In genomic region chr17:50096092-50096491, GRCh38 we compare ENCODE assay signal across 8 cellular contexts. TPM values are rescaled to one million over a fixed set of nuclear protein-coding genes. Genes with fewer than 3 reads are reported as not detected.
A peak's percentile ranks its signal among the peaks of the same experiment; 100 is the strongest.
DNase-seq lines count a peak whose midpoint lies in the region; ATAC-seq, FAIRE-seq and TF ChIP-seq lines count a peak whose summit lies in the region.

No MANE protein-coding gene starts in this region.

- intact Hi-C loops in CD4-positive, alpha-beta T cell (cut with DNase I, micrococcal nuclease) = loop anchor here in 1 of 2 experiments (5.0 to 10.0 kb wide), 3 partner anchors 56 to 391 kb away; partner anchors contain the start of genes PPP1R9B and SLC35B1
- intact Hi-C loops in pancreas (cut with DNase I) = no loop called here

- no peaks in the 10 kb centered on the region for H3K9me3 ChIP-seq in CD4-positive, alpha-beta T cell (ENCODE audit: control insufficient read depth, low read length)
- H3K9me3 ChIP-seq in SK-N-MC (ENCODE audit: low read depth, low read length) (no peaks in the 10 kb centered on the region), pancreas (no peaks in the 10 kb centered on the region)

- no peak overlapping the region for H3K27ac ChIP-seq in CD4-positive, alpha-beta T cell (ENCODE audit: low read depth, low read length)
- H3K27ac ChIP-seq in SK-N-MC (no peak overlapping the region), pancreas (peak overlapping the region; percentile 13 to 74 (median 66))

- POLR2A ChIA-PET in CD4-positive, alpha-beta T cell (lab: Charles Lee) = interaction anchor here (1.3 kb wide), 1 partner anchor 25 kb away, joined by 3 read pairs; no protein-coding TSS in a partner anchor

- H3K4me1 ChIP-seq in pancreas = peaks cover 13 to 19% (median 14%) of the 10 kb centered on the region in 3 donors

- no peak for FAIRE-seq in pancreas (lab: Jason Lieb, UNC)

- no peaks in the 10 kb centered on the region for H3K9me3 Mint-ChIP-seq in CD4-positive, alpha-beta T cell

- 5 to 16% methylated on average over 6 of the region's 6 CpGs for WGBS in pancreas, 2 donors

- H3K4me3 ChIP-seq in SK-N-MC (peak overlapping the region; percentile 85), fibroblast of the aortic adventitia (ENCODE audit: low read depth, low read length) (peak overlapping the region; percentile 78), pancreas (peak overlapping the region; percentile 41 to 88 (median 81))

- H3K4me3 Mint-ChIP-seq in CD4-positive, alpha-beta T cell = peak overlapping the region; percentile 96

- peaks cover 39% of the 10 kb centered on the region for H3K36me3 Mint-ChIP-seq in CD4-positive, alpha-beta T cell (ENCODE audit: low read depth)

- no peak for ATAC-seq in CD4-positive, alpha-beta T cell (ENCODE audit: poor library complexity)
- no peak for ATAC-seq in pancreas
- ATAC-seq in GM18511 (IDR thresholded peaks at IDR 0.05; ENCODE audit: unreplicated experiment) = no peak

- CTCF ChIA-PET in CD4-positive, alpha-beta T cell (lab: Charles Lee) = interaction anchor here (1.4 kb wide), 1 partner anchor 73 kb away, joined by 3 read pairs; no protein-coding TSS in a partner anchor

- H3K36me3 ChIP-seq in SK-N-MC (ENCODE audit: insufficient read depth, low read length) (no peaks in the 10 kb centered on the region), pancreas (peaks cover 0 to 11% (median 7%) of the 10 kb centered on the region in 3 donors)

- no peak for DNase-seq in CD4-positive, alpha-beta T cell
- DNase-seq in SK-N-MC (ENCODE audit: low read depth, low spot score) (no peak), fibroblast of the aortic adventitia (ENCODE audit: low read depth) (no peak), pancreas (peak in 1 of 6 donors; percentile 62), retina (no peak), NCI-H1105 (lab: John Stamatoyannopoulos, UW) (no peak)
- no peak for DNase-seq in activated CD4-positive, alpha-beta T cell treated with anti-CD3 and anti-CD28 coated beads, Interleukin-2, amount 50 U/mL, for 4 hours

- H3K9ac ChIP-seq in SK-N-MC (ENCODE audit: insufficient read length) = no peak overlapping the region

- peak overlapping the region; percentile 88 for H3K27ac Mint-ChIP-seq in CD4-positive, alpha-beta T cell

- peaks cover 43% of the 10 kb centered on the region for H3K4me1 Mint-ChIP-seq in CD4-positive, alpha-beta T cell (ENCODE audit: low read depth)

- no peaks in the 10 kb centered on the region for H3K27me3 Mint-ChIP-seq in CD4-positive, alpha-beta T cell

- no peak for TF ChIP-seq CTCF in CD4-positive, alpha-beta T cell (IDR thresholded peaks at IDR 0.05)
- TF ChIP-seq CTCF in fibroblast of the aortic adventitia (IDR thresholded peaks at IDR 0.05; ENCODE audit: insufficient read depth, low read length) (no peak), pancreas (IDR thresholded peaks at IDR 0.05) (no peak)

- no peaks in the 10 kb centered on the region for H3K27me3 ChIP-seq in CD4-positive, alpha-beta T cell (ENCODE audit: control insufficient read depth, insufficient read depth, low read length)
- H3K27me3 ChIP-seq in pancreas = no peaks in the 10 kb centered on the region

RNA-seq across cellular contexts. Expression of gene PDK2, which starts 0.9 kb away (rescaled TPM):
- total RNA-seq in CD4-positive, alpha-beta T cell = 10 to 100 TPM in 1 of 2 experiments, 1 to 10 TPM in 1; 8.7 to 10.1 TPM
- 13.2 and 37.8 TPM in 2 replicates for total RNA-seq in fibroblast of the aortic adventitia (ENCODE audit: low replicate concordance)
- 10 to 100 TPM; 15.3 to 50.0 (median 36.2) TPM for total RNA-seq in pancreas
- polyA plus RNA-seq in pancreas = 10 to 100 TPM; 26.6 to 26.8 TPM

RNA-seq across cellular contexts. Expression of gene SAMD14, which starts 33.9 kb away (rescaled TPM):
- under 1 TPM; 0.33 to 0.53 TPM for total RNA-seq in CD4-positive, alpha-beta T cell
- total RNA-seq in fibroblast of the aortic adventitia (ENCODE audit: low replicate concordance) (1.6 and 5.1 TPM in 2 replicates), pancreas (under 1 TPM; 0.09 to 0.90 (median 0.33) TPM)
- 1 to 10 TPM in 1 of 2 donors, under 1 TPM in 1; 0.80 to 1.3 TPM for polyA plus RNA-seq in pancreas

RNA-seq across cellular contexts. Expression of gene ITGA3, which starts 40.2 kb away (rescaled TPM):
- 1 to 10 TPM; 2.3 to 2.4 TPM for total RNA-seq in CD4-positive, alpha-beta T cell
- 16.1 and 35.1 TPM in 2 replicates for total RNA-seq in fibroblast of the aortic adventitia (ENCODE audit: low replicate concordance)
- 10 to 100 TPM; 16.8 to 61.2 (median 23.0) TPM for total RNA-seq in pancreas
- polyA plus RNA-seq in pancreas = 10 to 100 TPM; 28.3 to 35.2 TPM

RNA-seq across cellular contexts. Expression of gene PPP1R9B, which starts 54.4 kb away (rescaled TPM):
- 10 to 100 TPM; 53.4 to 55.7 TPM for total RNA-seq in CD4-positive, alpha-beta T cell
- total RNA-seq in fibroblast of the aortic adventitia (ENCODE audit: low replicate concordance) (59.3 and 85.4 TPM in 2 replicates), pancreas (10 to 100 TPM; 13.5 to 34.6 (median 17.7) TPM)
- 10 to 100 TPM; 14.3 to 29.2 TPM for polyA plus RNA-seq in pancreas

Comparison
In these comparisons a context has a peak if more than half of its experiments do, and no peak if none do; other contexts are left out.
1. H3K27ac ChIP-seq: peak in pancreas (4 of 4); none in CD4-positive, alpha-beta T cell (single experiment) and SK-N-MC (single experiment).
2. Peak in every context shown above with its lines, with median percentiles within 50 percentile points of each other: H3K4me3 ChIP-seq.